In the genomic region with DNA sequence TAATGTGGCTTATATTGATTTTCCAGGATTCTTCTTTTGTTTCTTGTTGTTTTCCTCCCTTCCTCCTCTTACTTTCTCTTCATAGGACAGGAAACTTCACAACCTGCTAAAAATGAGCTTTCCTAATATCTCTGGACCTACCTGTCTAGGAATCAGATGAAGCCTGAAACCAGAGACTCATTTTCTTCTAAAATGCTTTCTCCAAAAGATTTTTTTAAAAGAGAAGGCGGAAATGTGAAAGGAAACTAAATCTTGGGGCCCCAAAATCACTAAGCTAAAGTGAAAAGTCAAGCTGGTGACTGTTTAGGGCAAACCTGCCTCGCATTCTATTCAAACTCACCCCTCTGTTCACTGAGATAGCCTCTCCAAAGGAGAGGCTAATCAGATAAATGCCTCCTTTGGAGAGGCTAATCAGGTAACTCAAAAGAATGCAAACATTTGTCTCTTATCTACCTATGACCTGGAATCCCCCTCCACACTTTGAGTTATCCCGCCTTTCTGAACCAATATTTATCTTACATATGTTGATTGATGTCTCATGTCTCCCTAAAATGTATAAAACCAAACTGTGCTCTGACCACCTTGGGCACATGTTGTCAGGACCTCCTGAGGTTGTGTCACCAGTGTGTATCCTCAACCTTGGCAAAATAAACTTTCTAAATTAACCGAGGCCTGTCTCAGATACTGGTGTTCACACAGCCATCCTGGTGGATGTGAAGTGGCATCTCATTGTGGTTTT, we compare ENCODE assay signal across 1 cellular context.
TF ChIP-seq lines count a peak whose summit lies in the region.

No MANE protein-coding gene starts in this region.

TF ChIP-seq in GM23338, 12 proteins besides CTCF, POLR2A, EP300 and RAD21:
- TF ChIP-seq, protein P1, sequence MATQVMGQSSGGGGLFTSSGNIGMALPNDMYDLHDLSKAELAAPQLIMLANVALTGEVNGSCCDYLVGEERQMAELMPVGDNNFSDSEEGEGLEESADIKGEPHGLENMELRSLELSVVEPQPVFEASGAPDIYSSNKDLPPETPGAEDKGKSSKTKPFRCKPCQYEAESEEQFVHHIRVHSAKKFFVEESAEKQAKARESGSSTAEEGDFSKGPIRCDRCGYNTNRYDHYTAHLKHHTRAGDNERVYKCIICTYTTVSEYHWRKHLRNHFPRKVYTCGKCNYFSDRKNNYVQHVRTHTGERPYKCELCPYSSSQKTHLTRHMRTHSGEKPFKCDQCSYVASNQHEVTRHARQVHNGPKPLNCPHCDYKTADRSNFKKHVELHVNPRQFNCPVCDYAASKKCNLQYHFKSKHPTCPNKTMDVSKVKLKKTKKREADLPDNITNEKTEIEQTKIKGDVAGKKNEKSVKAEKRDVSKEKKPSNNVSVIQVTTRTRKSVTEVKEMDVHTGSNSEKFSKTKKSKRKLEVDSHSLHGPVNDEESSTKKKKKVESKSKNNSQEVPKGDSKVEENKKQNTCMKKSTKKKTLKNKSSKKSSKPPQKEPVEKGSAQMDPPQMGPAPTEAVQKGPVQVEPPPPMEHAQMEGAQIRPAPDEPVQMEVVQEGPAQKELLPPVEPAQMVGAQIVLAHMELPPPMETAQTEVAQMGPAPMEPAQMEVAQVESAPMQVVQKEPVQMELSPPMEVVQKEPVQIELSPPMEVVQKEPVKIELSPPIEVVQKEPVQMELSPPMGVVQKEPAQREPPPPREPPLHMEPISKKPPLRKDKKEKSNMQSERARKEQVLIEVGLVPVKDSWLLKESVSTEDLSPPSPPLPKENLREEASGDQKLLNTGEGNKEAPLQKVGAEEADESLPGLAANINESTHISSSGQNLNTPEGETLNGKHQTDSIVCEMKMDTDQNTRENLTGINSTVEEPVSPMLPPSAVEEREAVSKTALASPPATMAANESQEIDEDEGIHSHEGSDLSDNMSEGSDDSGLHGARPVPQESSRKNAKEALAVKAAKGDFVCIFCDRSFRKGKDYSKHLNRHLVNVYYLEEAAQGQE (IDR thresholded peaks at IDR 0.05; ENCODE audit: unreplicated experiment): no peak
- TF ChIP-seq, protein P2, sequence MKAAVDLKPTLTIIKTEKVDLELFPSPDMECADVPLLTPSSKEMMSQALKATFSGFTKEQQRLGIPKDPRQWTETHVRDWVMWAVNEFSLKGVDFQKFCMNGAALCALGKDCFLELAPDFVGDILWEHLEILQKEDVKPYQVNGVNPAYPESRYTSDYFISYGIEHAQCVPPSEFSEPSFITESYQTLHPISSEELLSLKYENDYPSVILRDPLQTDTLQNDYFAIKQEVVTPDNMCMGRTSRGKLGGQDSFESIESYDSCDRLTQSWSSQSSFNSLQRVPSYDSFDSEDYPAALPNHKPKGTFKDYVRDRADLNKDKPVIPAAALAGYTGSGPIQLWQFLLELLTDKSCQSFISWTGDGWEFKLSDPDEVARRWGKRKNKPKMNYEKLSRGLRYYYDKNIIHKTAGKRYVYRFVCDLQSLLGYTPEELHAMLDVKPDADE (IDR thresholded peaks at IDR 0.05): no peak
- no peak for TF ChIP-seq JUNB (IDR thresholded peaks at IDR 0.05; ENCODE audit: unreplicated experiment)
- no peak for TF ChIP-seq NANOG (IDR thresholded peaks at IDR 0.05; ENCODE audit: borderline replicate concordance)
- no peak for TF ChIP-seq ZNF331 (CRISPR knock-in tag; IDR thresholded peaks at IDR 0.05; ENCODE audit: low read depth)
- TF ChIP-seq STAT1 (IDR thresholded peaks at IDR 0.05; ENCODE audit: unreplicated experiment): no peak
- no peak for TF ChIP-seq EZH2phosphoT487 (IDR thresholded peaks at IDR 0.05; ENCODE audit: unreplicated experiment)
- TF ChIP-seq POLR2AphosphoS5 (IDR thresholded peaks at IDR 0.05; ENCODE audit: low read depth): no peak
- TF ChIP-seq, protein P3, sequence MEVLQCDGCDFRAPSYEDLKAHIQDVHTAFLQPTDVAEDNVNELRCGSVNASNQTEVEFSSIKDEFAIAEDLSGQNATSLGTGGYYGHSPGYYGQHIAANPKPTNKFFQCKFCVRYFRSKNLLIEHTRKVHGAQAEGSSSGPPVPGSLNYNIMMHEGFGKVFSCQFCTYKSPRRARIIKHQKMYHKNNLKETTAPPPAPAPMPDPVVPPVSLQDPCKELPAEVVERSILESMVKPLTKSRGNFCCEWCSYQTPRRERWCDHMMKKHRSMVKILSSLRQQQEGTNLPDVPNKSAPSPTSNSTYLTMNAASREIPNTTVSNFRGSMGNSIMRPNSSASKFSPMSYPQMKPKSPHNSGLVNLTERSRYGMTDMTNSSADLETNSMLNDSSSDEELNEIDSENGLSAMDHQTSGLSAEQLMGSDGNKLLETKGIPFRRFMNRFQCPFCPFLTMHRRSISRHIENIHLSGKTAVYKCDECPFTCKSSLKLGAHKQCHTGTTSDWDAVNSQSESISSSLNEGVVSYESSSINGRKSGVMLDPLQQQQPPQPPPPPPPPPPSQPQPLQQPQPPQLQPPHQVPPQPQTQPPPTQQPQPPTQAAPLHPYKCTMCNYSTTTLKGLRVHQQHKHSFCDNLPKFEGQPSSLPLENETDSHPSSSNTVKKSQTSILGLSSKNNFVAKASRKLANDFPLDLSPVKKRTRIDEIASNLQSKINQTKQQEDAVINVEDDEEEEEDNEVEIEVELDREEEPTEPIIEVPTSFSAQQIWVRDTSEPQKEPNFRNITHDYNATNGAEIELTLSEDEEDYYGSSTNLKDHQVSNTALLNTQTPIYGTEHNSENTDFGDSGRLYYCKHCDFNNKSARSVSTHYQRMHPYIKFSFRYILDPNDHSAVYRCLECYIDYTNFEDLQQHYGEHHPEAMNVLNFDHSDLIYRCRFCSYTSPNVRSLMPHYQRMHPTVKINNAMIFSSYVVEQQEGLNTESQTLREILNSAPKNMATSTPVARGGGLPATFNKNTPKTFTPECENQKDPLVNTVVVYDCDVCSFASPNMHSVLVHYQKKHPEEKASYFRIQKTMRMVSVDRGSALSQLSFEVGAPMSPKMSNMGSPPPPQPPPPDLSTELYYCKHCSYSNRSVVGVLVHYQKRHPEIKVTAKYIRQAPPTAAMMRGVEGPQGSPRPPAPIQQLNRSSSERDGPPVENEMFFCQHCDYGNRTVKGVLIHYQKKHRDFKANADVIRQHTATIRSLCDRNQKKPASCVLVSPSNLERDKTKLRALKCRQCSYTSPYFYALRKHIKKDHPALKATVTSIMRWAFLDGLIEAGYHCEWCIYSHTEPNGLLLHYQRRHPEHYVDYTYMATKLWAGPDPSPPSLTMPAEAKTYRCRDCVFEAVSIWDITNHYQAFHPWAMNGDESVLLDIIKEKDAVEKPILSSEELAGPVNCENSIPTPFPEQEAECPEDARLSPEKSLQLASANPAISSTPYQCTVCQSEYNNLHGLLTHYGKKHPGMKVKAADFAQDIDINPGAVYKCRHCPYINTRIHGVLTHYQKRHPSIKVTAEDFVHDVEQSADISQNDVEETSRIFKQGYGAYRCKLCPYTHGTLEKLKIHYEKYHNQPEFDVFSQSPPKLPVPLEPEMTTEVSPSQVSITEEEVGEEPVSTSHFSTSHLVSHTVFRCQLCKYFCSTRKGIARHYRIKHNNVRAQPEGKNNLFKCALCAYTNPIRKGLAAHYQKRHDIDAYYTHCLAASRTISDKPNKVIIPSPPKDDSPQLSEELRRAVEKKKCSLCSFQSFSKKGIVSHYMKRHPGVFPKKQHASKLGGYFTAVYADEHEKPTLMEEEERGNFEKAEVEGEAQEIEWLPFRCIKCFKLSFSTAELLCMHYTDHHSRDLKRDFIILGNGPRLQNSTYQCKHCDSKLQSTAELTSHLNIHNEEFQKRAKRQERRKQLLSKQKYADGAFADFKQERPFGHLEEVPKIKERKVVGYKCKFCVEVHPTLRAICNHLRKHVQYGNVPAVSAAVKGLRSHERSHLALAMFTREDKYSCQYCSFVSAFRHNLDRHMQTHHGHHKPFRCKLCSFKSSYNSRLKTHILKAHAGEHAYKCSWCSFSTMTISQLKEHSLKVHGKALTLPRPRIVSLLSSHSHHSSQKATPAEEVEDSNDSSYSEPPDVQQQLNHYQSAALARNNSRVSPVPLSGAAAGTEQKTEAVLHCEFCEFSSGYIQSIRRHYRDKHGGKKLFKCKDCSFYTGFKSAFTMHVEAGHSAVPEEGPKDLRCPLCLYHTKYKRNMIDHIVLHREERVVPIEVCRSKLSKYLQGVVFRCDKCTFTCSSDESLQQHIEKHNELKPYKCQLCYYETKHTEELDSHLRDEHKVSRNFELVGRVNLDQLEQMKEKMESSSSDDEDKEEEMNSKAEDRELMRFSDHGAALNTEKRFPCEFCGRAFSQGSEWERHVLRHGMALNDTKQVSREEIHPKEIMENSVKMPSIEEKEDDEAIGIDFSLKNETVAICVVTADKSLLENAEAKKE (CRISPR knock-in tag; IDR thresholded peaks at IDR 0.05): no peak
- TF ChIP-seq CREB1 (CRISPR knock-in tag; IDR thresholded peaks at IDR 0.05; ENCODE audit: low read depth): no peak
- no peak for TF ChIP-seq ZNF114 (CRISPR knock-in tag; IDR thresholded peaks at IDR 0.05)
- TF ChIP-seq EZH2 (IDR thresholded peaks at IDR 0.05; ENCODE audit: low read depth, unreplicated experiment): no peak
TF ChIP-seq in GM23338: peak in this region for 0.
